Comparison of ENCODE assay signal across 8 cellular contexts in genomic region chr10:89414879-89415821, GRCh38.
DNase-seq lines count a peak whose midpoint lies in the region; ATAC-seq and TF ChIP-seq lines count a peak whose summit lies in the region.

No MANE protein-coding gene starts in this region.

- POLR2A ChIA-PET in HEK293T (lab: Yijun Ruan, JAX): interaction anchor here (1.3 to 2.0 kb wide), 4 partner anchors 23 to 229 kb away, joined by 3 to 8 read pairs (median 6); partner anchors contain the start of genes IFIT1 and LIPA

- H3K27me3 Mint-ChIP-seq in stimulated activated naive CD8-positive, alpha-beta T cell treated with anti-CD3 and anti-CD28 coated beads, Interleukin-15, amount 100 ng/mL, for 72 hours: no peaks in the 10 kb centered on the region

- CTCF ChIA-PET in HEK293T (lab: Yijun Ruan, JAX): no interaction called here

- H3K9me3 Mint-ChIP-seq in stimulated activated naive CD8-positive, alpha-beta T cell treated with anti-CD3 and anti-CD28 coated beads, Interleukin-15, amount 100 ng/mL, for 72 hours: peaks cover 5 to 10% of the 10 kb centered on the region in 2 donors

- peaks cover 51% of the 10 kb centered on the region for H3K4me1 Mint-ChIP-seq in stimulated activated naive CD8-positive, alpha-beta T cell treated with anti-CD3 and anti-CD28 coated beads, Interleukin-15, amount 100 ng/mL, for 72 hours

- peak overlapping the region; percentile 95 to 97 for H3K27ac Mint-ChIP-seq in stimulated activated naive CD8-positive, alpha-beta T cell treated with anti-CD3 and anti-CD28 coated beads, Interleukin-15, amount 100 ng/mL, for 72 hours

- DNase-seq in DMS153 treated with DMSO at 0.1 percent for 48 hours (lab: John Stamatoyannopoulos, UW; ENCODE audit: unreplicated experiment) (peak; percentile 25), DMS153 (lab: John Stamatoyannopoulos, UW) (no peak), HEK293T (ENCODE audit: extremely low spot score) (peak; percentile 43), NCI-H146 (lab: John Stamatoyannopoulos, UW) (peak; percentile 62), epidermal melanocyte (ENCODE audit: insufficient read length, low spot score) (peak; percentile 34), midbrain (lab: John Stamatoyannopoulos, UW) (peak; percentile 68)
- DNase-seq in activated CD8-positive, alpha-beta memory T cell treated with anti-CD3 and anti-CD28 coated beads, Interleukin-2, amount 50 U/mL, for 48 hours: peak; percentile 66
- peak in 1 of 2 donors; percentile 23 for DNase-seq in stimulated activated naive CD8-positive, alpha-beta T cell treated with anti-CD3 and anti-CD28 coated beads, Interleukin-15, amount 100 ng/mL, for 72 hours

- peak overlapping the region; percentile 96 to 99 for H3K4me3 Mint-ChIP-seq in stimulated activated naive CD8-positive, alpha-beta T cell treated with anti-CD3 and anti-CD28 coated beads, Interleukin-15, amount 100 ng/mL, for 72 hours

- ATAC-seq in stimulated activated naive CD8-positive, alpha-beta T cell treated with anti-CD3 and anti-CD28 coated beads, Interleukin-15, amount 100 ng/mL, for 72 hours: peak; percentile 66

TF ChIP-seq in HEK293T, 16 proteins besides CTCF, POLR2A, EP300 and RAD21:
- TF ChIP-seq TARDBP (IDR thresholded peaks at IDR 0.05) (no peak), L3MBTL2 (conservative IDR thresholded peaks at IDR 0.05) (peak; percentile 52)
TF ChIP-seq in HEK293T: peak in this region for 1.
